ENCODE assay signal across 21 cellular contexts in the genomic region with DNA sequence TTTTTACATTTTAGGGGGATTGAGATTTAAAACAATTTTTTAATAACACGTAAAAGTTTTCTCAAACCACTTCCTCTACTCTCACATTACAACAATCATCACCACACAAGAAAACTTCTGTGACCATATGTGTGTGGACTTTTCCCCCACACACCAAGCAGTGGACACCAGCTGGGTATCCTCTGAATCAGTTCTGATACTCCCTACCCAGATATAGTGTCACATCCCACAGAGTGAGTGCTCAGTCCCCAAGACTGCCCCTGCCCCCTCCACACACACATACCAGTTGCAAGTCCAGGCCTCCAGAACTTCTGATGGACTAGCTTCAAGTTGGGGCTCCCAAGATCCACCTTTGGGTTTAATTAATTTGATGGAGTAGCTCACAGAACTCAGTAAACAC.
"Had no signal": no experiment of that assay in that cellular context is flagged by ENCODE, and none has a peak within 500 bp of the region (broad histone marks: within the 10 kb centered on the region; RNA-seq: fewer than 3 reads in every experiment).

No MANE protein-coding gene starts in this region.

- H3K4me1 ChIP-seq: pancreas, psoas muscle, testis, uterus had no signal

- H3K36me3 ChIP-seq: uterus had no signal

- H3K9me3 ChIP-seq: mucosa of descending colon, pancreas, psoas muscle, testis, uterus had no signal

- H3K27ac ChIP-seq: epithelial cell of prostate, pancreas, psoas muscle, testis, uterus had no signal

- H3K27me3 Mint-ChIP-seq: activated B cell treated with CpG ODN at 0.5 μM for 24 hours; activated CD8-positive, alpha-beta T cell treated with anti-CD3 and anti-CD28 coated beads for 36 hours had no signal

- H3K27ac Mint-ChIP-seq: activated B cell treated with CpG ODN at 0.5 μM for 24 hours; activated CD8-positive, alpha-beta T cell treated with anti-CD3 and anti-CD28 coated beads for 36 hours; activated naive CD4-positive, alpha-beta T cell treated with anti-CD3 and anti-CD28 coated beads, Interleukin-2, amount 50 U/mL, for 72 hours; activated T-cell treated with anti-CD3 and anti-CD28 coated beads, Interleukin-2, amount 50 U/mL, for 72 hours had no signal

- H3K4me3 Mint-ChIP-seq: activated B cell treated with CpG ODN at 0.5 μM for 24 hours; activated CD8-positive, alpha-beta T cell treated with anti-CD3 and anti-CD28 coated beads for 36 hours; activated T-cell treated with anti-CD3 and anti-CD28 coated beads, Interleukin-2, amount 50 U/mL, for 72 hours had no signal

- H3K4me3 ChIP-seq: mucosa of descending colon, pancreas, psoas muscle, testis, uterus had no signal

- H3K9me3 Mint-ChIP-seq: activated B cell treated with CpG ODN at 0.5 μM for 24 hours; activated CD8-positive, alpha-beta T cell treated with anti-CD3 and anti-CD28 coated beads for 36 hours; activated naive CD4-positive, alpha-beta T cell treated with anti-CD3 and anti-CD28 coated beads, Interleukin-2, amount 50 U/mL, for 72 hours; activated T-cell treated with anti-CD3 and anti-CD28 coated beads, Interleukin-2, amount 50 U/mL, for 72 hours had no signal

- DNase-seq: activated B cell treated with CpG ODN at 0.5 μM for 24 hours; activated CD4-positive, alpha-beta T cell treated with anti-CD3 and anti-CD28 coated beads, Interleukin-2, amount 50 U/mL, for 1 hour; activated CD8-positive, alpha-beta T cell treated with anti-CD3 and anti-CD28 coated beads for 36 hours; activated naive CD4-positive, alpha-beta T cell; activated T-cell treated with anti-CD3 and anti-CD28 coated beads, Interleukin-2, amount 50 U/mL, for 72 hours; anterior cingulate cortex; dermis blood vessel endothelial cell; effector CD4-positive, alpha-beta T cell; left ventricle myocardium superior; mucosa of descending colon; nucleus accumbens; pancreas; psoas muscle; stimulated activated CD4-positive, alpha-beta T cell treated with anti-CD3 and anti-CD28 coated beads, Interleukin-15, amount 100 ng/mL, for 24 hours; stimulated activated CD4-positive, alpha-beta T cell treated with anti-CD3 and anti-CD28 coated beads, Interleukin-2, amount 100 ng/mL, for 24 hours; stimulated activated naive CD4-positive, alpha-beta T cell; testis; trophoblast cell; uterus had no signal

- H3K4me1 Mint-ChIP-seq: activated B cell treated with CpG ODN at 0.5 μM for 24 hours had no signal

- ATAC-seq: activated CD8-positive, alpha-beta T cell treated with anti-CD3 and anti-CD28 coated beads for 36 hours; activated naive CD4-positive, alpha-beta T cell treated with anti-CD3 and anti-CD28 coated beads, Interleukin-2, amount 50 U/mL, for 72 hours; activated T-cell treated with anti-CD3 and anti-CD28 coated beads, Interleukin-2, amount 50 U/mL, for 72 hours; left ventricle myocardium superior; mucosa of descending colon; pancreas; psoas muscle had no signal

- H3K27me3 ChIP-seq: pancreas, testis, uterus had no signal
